Comparison of ENCODE assay signal across 9 cellular contexts in genomic region chr13:114078501-114079451, GRCh38. TPM values are rescaled to one million over a fixed set of nuclear protein-coding genes. Genes with fewer than 3 reads are reported as not detected.
DNase-seq lines count a peak whose midpoint lies in the region; ATAC-seq and TF ChIP-seq lines count a peak whose summit lies in the region.
"Had no signal": no experiment of that assay in that cellular context is flagged by ENCODE, and none has a peak within 500 bp of the region (broad histone marks: within the 10 kb centered on the region; RNA-seq: fewer than 3 reads in every experiment).

No MANE protein-coding gene starts in this region.

- no peaks in the 10 kb centered on the region for H3K4me1 ChIP-seq in aorta (ENCODE audit: control insufficient read depth in 1 of 2, insufficient read depth in 2 of 2, low read length in 2 of 2)

- no peaks in the 10 kb centered on the region for H3K9me3 Mint-ChIP-seq in activated naive CD4-positive, alpha-beta T cell treated with anti-CD3 and anti-CD28 coated beads for 36 hours
- H3K9me3 Mint-ChIP-seq in mesothelial cell of epicardium = no peaks in the 10 kb centered on the region

- H3K36me3 ChIP-seq in aorta (ENCODE audit: control insufficient read depth in 1 of 2, insufficient read depth in 2 of 2, low read length in 1 of 2) = no peaks in the 10 kb centered on the region

- ATAC-seq in aorta (ENCODE audit: low FRiP score) (peak; percentile 44), GM19324 (IDR thresholded peaks at IDR 0.05; ENCODE audit: low FRiP score, unreplicated experiment) (no peak)

- intact Hi-C loops in activated naive CD4-positive, alpha-beta T cell treated with anti-CD3 and anti-CD28 coated beads for 36 hours (cut with micrococcal nuclease) = no loop called here
- intact Hi-C loops in aorta (cut with DNase I) = no loop called here

- TF ChIP-seq CTCF in choroid plexus epithelial cell (conservative IDR thresholded peaks at IDR 0.05; ENCODE audit: low read depth, low read length) (no peak), mesothelial cell of epicardium (IDR thresholded peaks at IDR 0.05; ENCODE audit: unreplicated experiment) (no peak), GM20000 (IDR thresholded peaks at IDR 0.05; ENCODE audit: extremely low read depth, missing control alignments) (no peak)

- H3K27ac Mint-ChIP-seq in activated naive CD4-positive, alpha-beta T cell treated with anti-CD3 and anti-CD28 coated beads for 36 hours = peak overlapping the region; percentile 25
- H3K27ac Mint-ChIP-seq in mesothelial cell of epicardium = peak overlapping the region; percentile 69

- no peak overlapping the region for H3K4me3 ChIP-seq in choroid plexus epithelial cell (ENCODE audit: low read depth, low read length)
- H3K4me3 ChIP-seq in aorta (ENCODE audit: low read length in 2 of 2) = no peak overlapping the region

- no peak overlapping the region for H3K4me3 Mint-ChIP-seq in activated naive CD4-positive, alpha-beta T cell treated with anti-CD3 and anti-CD28 coated beads for 36 hours
- H3K4me3 Mint-ChIP-seq in mesothelial cell of epicardium = no peak overlapping the region

- DNase-seq in activated naive CD4-positive, alpha-beta T cell treated with anti-CD3 and anti-CD28 coated beads for 36 hours = no peak
- DNase-seq in activated naive CD4-positive, alpha-beta T cell treated with Interleukin-2 at 50 U/mL for 16 hours = no peak
- DNase-seq in choroid plexus epithelial cell (ENCODE audit: low read depth) (peak; percentile 82), mesothelial cell of epicardium (ENCODE audit: low spot score in 2 of 2, unreplicated experiment in 2 of 2) (peak in 1 of 2 experiments; percentile 16), aorta (peak; percentile 65 to 82), GM20000 (ENCODE audit: low spot score) (no peak), NCI-H1930 (lab: John Stamatoyannopoulos, UW) (no peak)

- no peaks in the 10 kb centered on the region for H3K27me3 Mint-ChIP-seq in activated naive CD4-positive, alpha-beta T cell treated with anti-CD3 and anti-CD28 coated beads for 36 hours (ENCODE audit: low read depth)
- H3K27me3 Mint-ChIP-seq in mesothelial cell of epicardium (ENCODE audit: low read depth) = peaks cover 4% of the 10 kb centered on the region

- WGBS in aorta, 2 donors = 77% methylated on average over 38 of the region's 38 CpGs

- no peaks in the 10 kb centered on the region for H3K27me3 ChIP-seq in aorta (ENCODE audit: control insufficient read depth in 1 of 2, insufficient read depth in 2 of 2, low read length in 1 of 2)

- peaks cover 14% of the 10 kb centered on the region for H3K36me3 Mint-ChIP-seq in activated naive CD4-positive, alpha-beta T cell treated with anti-CD3 and anti-CD28 coated beads for 36 hours (ENCODE audit: low read depth)
- H3K36me3 Mint-ChIP-seq in mesothelial cell of epicardium = peaks cover 4% of the 10 kb centered on the region

- no peaks in the 10 kb centered on the region for H3K9me3 ChIP-seq in aorta (ENCODE audit: control insufficient read depth, low read length)

- CTCF ChIA-PET in activated naive CD4-positive, alpha-beta T cell treated with anti-CD3 and anti-CD28 coated beads for 36 hours (lab: Charles Lee) = no interaction called here

- H3K4me1 Mint-ChIP-seq in activated naive CD4-positive, alpha-beta T cell treated with anti-CD3 and anti-CD28 coated beads for 36 hours (ENCODE audit: low read depth) = peaks cover 53% of the 10 kb centered on the region
- peaks cover 24% of the 10 kb centered on the region for H3K4me1 Mint-ChIP-seq in mesothelial cell of epicardium

- no peak overlapping the region for H3K27ac ChIP-seq in aorta (ENCODE audit: low read depth in 1 of 2, low read length in 2 of 2)
- H3K27ac ChIP-seq: HL-60 had no signal

RNA-seq across cellular contexts. Expression of gene RASA3, which starts 53.6 kb away (rescaled TPM):
- 10 to 100 TPM; 48.3 to 48.8 TPM for total RNA-seq in activated naive CD4-positive, alpha-beta T cell treated with anti-CD3 and anti-CD28 coated beads for 36 hours
- total RNA-seq in mesothelial cell of epicardium (13.5 to 14.6 TPM (median 13.7 TPM) in 3 replicates), aorta (10 to 100 TPM; 34.8 to 42.3 TPM)
- polyA plus RNA-seq in aorta = 10 to 100 TPM in 1 of 2 donors, 1 to 10 TPM in 1; 8.1 to 23.0 TPM

Comparison
In these comparisons a context has a peak if more than half of its experiments do, and no peak if none do; other contexts are left out.
1. DNase-seq: peak in choroid plexus epithelial cell (single experiment) and aorta (2 of 2); none in activated naive CD4-positive, alpha-beta T cell treated with anti-CD3 and anti-CD28 coated beads for 36 hours (single experiment), activated naive CD4-positive, alpha-beta T cell treated with Interleukin-2 at 50 U/mL for 16 hours (single experiment), GM20000 (single experiment) and NCI-H1930 (0 of 2).